10 cellular contexts compared by ENCODE assay signal in genomic region chr6:16602035-16602434, GRCh38.
DNase-seq lines count a peak whose midpoint lies in the region; ATAC-seq and TF ChIP-seq lines count a peak whose summit lies in the region.
"Had no signal": no experiment of that assay in that cellular context is flagged by ENCODE, and none has a peak within 500 bp of the region (broad histone marks: within the 10 kb centered on the region; RNA-seq: fewer than 3 reads in every experiment).

No MANE protein-coding gene starts in this region.

- peaks cover 5% of the 10 kb centered on the region for H3K36me3 Mint-ChIP-seq in natural killer cell treated with Interleukin-12 subunit alpha and Interleukin-12 subunit beta and Interleukin-15 and Interleukin-18, amount 100 ng/mL, for 72 hours
- peaks cover 7% of the 10 kb centered on the region for H3K36me3 Mint-ChIP-seq in natural killer cell
- H3K36me3 Mint-ChIP-seq in T-helper 2 cell treated with Interferon-gamma antibody and Interleukin-4, amounts not matched to agents 5 μg/mL and 100 μg/mL, for 36 hours (ENCODE audit: low read depth), result peaks cover 19% of the 10 kb centered on the region
- H3K36me3 Mint-ChIP-seq in stimulated activated naive CD8-positive, alpha-beta T cell treated with anti-CD3 and anti-CD28 coated beads, Interleukin-15, Interleukin-2, amounts not matched to agents 100 ng/mL and 50 ng/mL, for 24 hours (ENCODE audit: low read depth), result peaks cover 14% of the 10 kb centered on the region

- H3K27ac ChIP-seq in foreskin keratinocyte, result no peak overlapping the region
- H3K27ac ChIP-seq: BLaER1, SJCRH30 had no signal

- ATAC-seq in natural killer cell treated with Interleukin-12 subunit alpha and Interleukin-12 subunit beta and Interleukin-15 and Interleukin-18, amount 100 ng/mL, for 72 hours, result peak in 1 of 2 donors; percentile 90
- ATAC-seq in natural killer cell (no peak), HG02642 (IDR thresholded peaks at IDR 0.05; ENCODE audit: poor library complexity, unreplicated experiment) (peak; percentile 84), foreskin keratinocyte (no peak)

- peaks cover 8 to 19% of the 10 kb centered on the region in 2 donors for H3K4me1 Mint-ChIP-seq in natural killer cell treated with Interleukin-12 subunit alpha and Interleukin-12 subunit beta and Interleukin-15 and Interleukin-18, amount 100 ng/mL, for 72 hours (ENCODE audit: low read depth in 2 of 2)
- peaks cover 7 to 11% of the 10 kb centered on the region in 2 donors for H3K4me1 Mint-ChIP-seq in natural killer cell
- peaks cover 23% of the 10 kb centered on the region for H3K4me1 Mint-ChIP-seq in T-helper 2 cell treated with Interferon-gamma antibody and Interleukin-4, amounts not matched to agents 5 μg/mL and 100 μg/mL, for 36 hours (ENCODE audit: low read depth)
- H3K4me1 Mint-ChIP-seq in stimulated activated naive CD8-positive, alpha-beta T cell treated with anti-CD3 and anti-CD28 coated beads, Interleukin-15, Interleukin-2, amounts not matched to agents 100 ng/mL and 50 ng/mL, for 24 hours (ENCODE audit: low read depth), result peaks cover 48% of the 10 kb centered on the region

- peak overlapping the region; percentile 24 for H3K4me3 Mint-ChIP-seq in natural killer cell treated with Interleukin-12 subunit alpha and Interleukin-12 subunit beta and Interleukin-15 and Interleukin-18, amount 100 ng/mL, for 72 hours
- no peak overlapping the region for H3K4me3 Mint-ChIP-seq in natural killer cell
- H3K4me3 Mint-ChIP-seq in T-helper 2 cell treated with Interferon-gamma antibody and Interleukin-4, amounts not matched to agents 5 μg/mL and 100 μg/mL, for 36 hours, result no peak overlapping the region
- peak overlapping the region; percentile 35 for H3K4me3 Mint-ChIP-seq in stimulated activated naive CD8-positive, alpha-beta T cell treated with anti-CD3 and anti-CD28 coated beads, Interleukin-15, Interleukin-2, amounts not matched to agents 100 ng/mL and 50 ng/mL, for 24 hours

- no peaks in the 10 kb centered on the region for H3K9me3 Mint-ChIP-seq in natural killer cell treated with Interleukin-12 subunit alpha and Interleukin-12 subunit beta and Interleukin-15 and Interleukin-18, amount 100 ng/mL, for 72 hours
- no peaks in the 10 kb centered on the region for H3K9me3 Mint-ChIP-seq in natural killer cell
- H3K9me3 Mint-ChIP-seq in T-helper 2 cell treated with Interferon-gamma antibody and Interleukin-4, amounts not matched to agents 5 μg/mL and 100 μg/mL, for 36 hours, result no peaks in the 10 kb centered on the region
- no peaks in the 10 kb centered on the region for H3K9me3 Mint-ChIP-seq in stimulated activated naive CD8-positive, alpha-beta T cell treated with anti-CD3 and anti-CD28 coated beads, Interleukin-15, Interleukin-2, amounts not matched to agents 100 ng/mL and 50 ng/mL, for 24 hours

- H3K27ac Mint-ChIP-seq in natural killer cell treated with Interleukin-12 subunit alpha and Interleukin-12 subunit beta and Interleukin-15 and Interleukin-18, amount 100 ng/mL, for 72 hours, result peak overlapping the region in 1 of 2 donors; percentile 35
- H3K27ac Mint-ChIP-seq in natural killer cell, result no peak overlapping the region
- H3K27ac Mint-ChIP-seq in T-helper 2 cell treated with Interferon-gamma antibody and Interleukin-4, amounts not matched to agents 5 μg/mL and 100 μg/mL, for 36 hours, result peak overlapping the region; percentile 53
- peak overlapping the region; percentile 47 for H3K27ac Mint-ChIP-seq in stimulated activated naive CD8-positive, alpha-beta T cell treated with anti-CD3 and anti-CD28 coated beads, Interleukin-15, Interleukin-2, amounts not matched to agents 100 ng/mL and 50 ng/mL, for 24 hours

- H3K27me3 ChIP-seq in foreskin keratinocyte, result no peaks in the 10 kb centered on the region
- H3K27me3 ChIP-seq: BLaER1, SJCRH30 had no signal

- no peaks in the 10 kb centered on the region for H3K27me3 Mint-ChIP-seq in natural killer cell treated with Interleukin-12 subunit alpha and Interleukin-12 subunit beta and Interleukin-15 and Interleukin-18, amount 100 ng/mL, for 72 hours
- H3K27me3 Mint-ChIP-seq in natural killer cell (ENCODE audit: low read depth in 2 of 2), result no peaks in the 10 kb centered on the region
- no peaks in the 10 kb centered on the region for H3K27me3 Mint-ChIP-seq in T-helper 2 cell treated with Interferon-gamma antibody and Interleukin-4, amounts not matched to agents 5 μg/mL and 100 μg/mL, for 36 hours (ENCODE audit: low read depth)
- H3K27me3 Mint-ChIP-seq in stimulated activated naive CD8-positive, alpha-beta T cell treated with anti-CD3 and anti-CD28 coated beads, Interleukin-15, Interleukin-2, amounts not matched to agents 100 ng/mL and 50 ng/mL, for 24 hours, result no peaks in the 10 kb centered on the region

- H3K4me1 ChIP-seq in foreskin keratinocyte, result peaks cover 17% of the 10 kb centered on the region
- H3K4me1 ChIP-seq: SJCRH30 had no signal

- TF ChIP-seq CTCF in natural killer cell (IDR thresholded peaks at IDR 0.05), result no peak
- TF ChIP-seq CTCF in foreskin keratinocyte (conservative IDR thresholded peaks at IDR 0.05), result no peak

- DNase-seq in natural killer cell treated with Interleukin-12 subunit alpha and Interleukin-12 subunit beta and Interleukin-15 and Interleukin-18, amount 100 ng/mL, for 72 hours (ENCODE audit: low spot score), result no peak
- DNase-seq in natural killer cell, result no peak
- peak; percentile 71 for DNase-seq in T-helper 2 cell treated with Interferon-gamma antibody and Interleukin-4, amounts not matched to agents 5 μg/mL and 100 μg/mL, for 36 hours (ENCODE audit: low spot score)
- no peak for DNase-seq in CD1c-positive myeloid dendritic cell (ENCODE audit: extremely low spot score)
- DNase-seq in foreskin keratinocyte, result no peak
- no peak for DNase-seq in NCI-H69 (lab: John Stamatoyannopoulos, UW)
- DNase-seq: SJCRH30 had no signal

- intact Hi-C loops in natural killer cell (cut with micrococcal nuclease), result no loop called here

Comparison
In these comparisons a context has a peak if more than half of its experiments do, and no peak if none do; other contexts are left out.
1. H3K4me3 Mint-ChIP-seq: peak in natural killer cell treated with Interleukin-12 subunit alpha and Interleukin-12 subunit beta and Interleukin-15 and Interleukin-18, amount 100 ng/mL, for 72 hours (single experiment) and stimulated activated naive CD8-positive, alpha-beta T cell treated with anti-CD3 and anti-CD28 coated beads, Interleukin-15, Interleukin-2, amounts not matched to agents 100 ng/mL and 50 ng/mL, for 24 hours (single experiment); none in natural killer cell (single experiment) and T-helper 2 cell treated with Interferon-gamma antibody and Interleukin-4, amounts not matched to agents 5 μg/mL and 100 μg/mL, for 36 hours (single experiment).
2. H3K27ac Mint-ChIP-seq: peak in T-helper 2 cell treated with Interferon-gamma antibody and Interleukin-4, amounts not matched to agents 5 μg/mL and 100 μg/mL, for 36 hours (single experiment) and stimulated activated naive CD8-positive, alpha-beta T cell treated with anti-CD3 and anti-CD28 coated beads, Interleukin-15, Interleukin-2, amounts not matched to agents 100 ng/mL and 50 ng/mL, for 24 hours (single experiment); none in natural killer cell (0 of 2).